19 cellular contexts compared by ENCODE assay signal in the genomic region with DNA sequence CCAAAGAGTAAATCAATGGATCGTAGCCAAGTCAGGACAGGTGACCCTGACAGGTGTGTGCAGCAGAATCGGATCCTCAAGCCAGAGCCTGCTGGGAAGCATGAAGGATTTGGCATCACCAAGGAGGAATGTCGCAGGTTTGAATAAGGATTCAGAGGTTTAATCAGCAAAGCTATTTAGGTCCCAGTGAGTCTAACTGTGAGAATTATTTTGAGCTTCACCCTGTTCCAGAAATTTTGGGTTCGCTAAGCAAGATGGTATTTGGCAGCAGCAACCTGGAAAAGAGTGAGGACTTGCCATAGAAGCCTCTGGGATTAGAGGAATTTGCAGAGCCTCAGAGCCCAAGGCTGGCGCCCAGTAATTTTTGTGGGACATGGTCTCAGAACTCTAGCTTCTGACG.
A peak's percentile ranks its signal among the peaks of the same experiment; 100 is the strongest.
DNase-seq lines count a peak whose midpoint lies in the region; ATAC-seq and TF ChIP-seq lines count a peak whose summit lies in the region.
"Had no signal": no experiment of that assay in that cellular context is flagged by ENCODE, and none has a peak within 500 bp of the region (broad histone marks: within the 10 kb centered on the region; RNA-seq: fewer than 3 reads in every experiment).

No MANE protein-coding gene starts in this region.

- peak; percentile 66 for DNase-seq in DMS79 (lab: John Stamatoyannopoulos, UW)
- DNase-seq in NCI-H1105 (lab: John Stamatoyannopoulos, UW): peak; percentile 87
- peak; percentile 27 for DNase-seq in NCI-H748 treated with DMSO at 0.1 percent for 48 hours (lab: John Stamatoyannopoulos, UW)
- DNase-seq in NCI-H524 (lab: John Stamatoyannopoulos, UW): no peak
- DNase-seq in natural killer cell: no peak
- no peak for DNase-seq in NCI-H446 (lab: John Stamatoyannopoulos, UW)
- DNase-seq: activated B cell treated with CpG ODN at 0.5 μM for 24 hours; activated CD8-positive, alpha-beta T cell treated with anti-CD3 and anti-CD28 coated beads for 36 hours; activated naive CD4-positive, alpha-beta T cell treated with anti-CD3 and anti-CD28 coated beads, Interleukin-2, amount 10 ng/mL, durations not matched to agents 7 days and 5 days; activated T-cell treated with anti-CD3 and anti-CD28 coated beads, Interleukin-2, amount 50 U/mL, for 72 hours; CD4-positive, alpha-beta T cell; DMS53; IMR-90; NCI-H187; spleen; stomach; upper lobe of right lung had no signal

- H3K4me1 Mint-ChIP-seq in natural killer cell: peaks cover 0 to 6% of the 10 kb centered on the region in 2 donors
- H3K4me1 Mint-ChIP-seq: activated naive CD4-positive, alpha-beta T cell treated with anti-CD3 and anti-CD28 coated beads, Interleukin-2, amount 10 ng/mL, durations not matched to agents 7 days and 5 days had no signal

- intact Hi-C loops in natural killer cell (cut with micrococcal nuclease): no loop called here

- H3K4me3 Mint-ChIP-seq in natural killer cell: no peak overlapping the region
- H3K4me3 Mint-ChIP-seq: activated B cell treated with CpG ODN at 0.5 μM for 24 hours; activated CD8-positive, alpha-beta T cell treated with anti-CD3 and anti-CD28 coated beads for 36 hours; activated naive CD4-positive, alpha-beta T cell treated with anti-CD3 and anti-CD28 coated beads, Interleukin-2, amount 10 ng/mL, durations not matched to agents 7 days and 5 days; activated T-cell treated with anti-CD3 and anti-CD28 coated beads, Interleukin-2, amount 50 U/mL, for 72 hours; CD4-positive, alpha-beta T cell had no signal

- ATAC-seq in natural killer cell: no peak
- ATAC-seq: activated CD8-positive, alpha-beta T cell treated with anti-CD3 and anti-CD28 coated beads for 36 hours; activated T-cell treated with anti-CD3 and anti-CD28 coated beads, Interleukin-2, amount 50 U/mL, for 72 hours; upper lobe of right lung had no signal

- no peak overlapping the region for H3K27ac Mint-ChIP-seq in natural killer cell
- H3K27ac Mint-ChIP-seq: activated B cell treated with CpG ODN at 0.5 μM for 24 hours; activated CD8-positive, alpha-beta T cell treated with anti-CD3 and anti-CD28 coated beads for 36 hours; activated naive CD4-positive, alpha-beta T cell treated with anti-CD3 and anti-CD28 coated beads, Interleukin-2, amount 10 ng/mL, durations not matched to agents 7 days and 5 days; activated T-cell treated with anti-CD3 and anti-CD28 coated beads, Interleukin-2, amount 50 U/mL, for 72 hours; CD4-positive, alpha-beta T cell had no signal

- no peak for TF ChIP-seq CTCF in natural killer cell (IDR thresholded peaks at IDR 0.05)

- H3K36me3 Mint-ChIP-seq in natural killer cell: no peaks in the 10 kb centered on the region
- H3K36me3 Mint-ChIP-seq: activated naive CD4-positive, alpha-beta T cell treated with anti-CD3 and anti-CD28 coated beads, Interleukin-2, amount 10 ng/mL, durations not matched to agents 7 days and 5 days had no signal

- peak overlapping the region; percentile 27 for H3K27ac ChIP-seq in layer of hippocampus (ENCODE audit: low read depth, low read length)
- H3K27ac ChIP-seq: SK-N-MC, spleen, upper lobe of right lung had no signal

- H3K9me3 Mint-ChIP-seq in natural killer cell: no peaks in the 10 kb centered on the region
- H3K9me3 Mint-ChIP-seq: activated B cell treated with CpG ODN at 0.5 μM for 24 hours; activated CD8-positive, alpha-beta T cell treated with anti-CD3 and anti-CD28 coated beads for 36 hours; activated naive CD4-positive, alpha-beta T cell treated with anti-CD3 and anti-CD28 coated beads, Interleukin-2, amount 10 ng/mL, durations not matched to agents 7 days and 5 days; activated T-cell treated with anti-CD3 and anti-CD28 coated beads, Interleukin-2, amount 50 U/mL, for 72 hours; CD4-positive, alpha-beta T cell had no signal

- H3K27me3 ChIP-seq in layer of hippocampus (ENCODE audit: control insufficient read depth, insufficient read depth, low read length): no peaks in the 10 kb centered on the region
- H3K27me3 ChIP-seq: spleen, stomach, upper lobe of right lung had no signal

- H3K27me3 Mint-ChIP-seq in natural killer cell (ENCODE audit: low read depth in 2 of 2): no peaks in the 10 kb centered on the region
- H3K27me3 Mint-ChIP-seq: activated B cell treated with CpG ODN at 0.5 μM for 24 hours; activated CD8-positive, alpha-beta T cell treated with anti-CD3 and anti-CD28 coated beads for 36 hours; activated naive CD4-positive, alpha-beta T cell treated with anti-CD3 and anti-CD28 coated beads, Interleukin-2, amount 10 ng/mL, durations not matched to agents 7 days and 5 days; CD4-positive, alpha-beta T cell had no signal

Comparison
In these comparisons a context has a peak if more than half of its experiments do, and no peak if none do; other contexts are left out.
1. DNase-seq: peak in DMS79 (single experiment), NCI-H1105 (single experiment) and NCI-H748 treated with DMSO at 0.1 percent for 48 hours (single experiment); none in NCI-H524 (0 of 2), natural killer cell (single experiment) and NCI-H446 (0 of 2).